Comparison of ENCODE assay signal across 9 cellular contexts in genomic region chr9:38687389-38687842, GRCh38. TPM values are rescaled to one million over a fixed set of nuclear protein-coding genes. Genes with fewer than 3 reads are reported as not detected.
DNase-seq lines count a peak whose midpoint lies in the region; ATAC-seq and TF ChIP-seq lines count a peak whose summit lies in the region.
"Had no signal": no experiment of that assay in that cellular context is flagged by ENCODE, and none has a peak within 500 bp of the region (broad histone marks: within the 10 kb centered on the region; RNA-seq: fewer than 3 reads in every experiment).

No MANE protein-coding gene starts in this region.

- TF ChIP-seq CTCF in RWPE1 (conservative IDR thresholded peaks at IDR 0.05; ENCODE audit: low read depth) (no peak), tibial nerve (IDR thresholded peaks at IDR 0.05) (no peak), brain microvascular endothelial cell (IDR thresholded peaks at IDR 0.05; ENCODE audit: low read depth, low read length, missing control alignments) (no peak)

- POLR2A ChIA-PET in RWPE1 (lab: Yijun Ruan, JAX; ENCODE audit: low non-redundant PET), result no interaction called here

- 31 to 41% methylated on average over 21 of the region's 21 CpGs for WGBS in tibial nerve, 2 donors

- in situ Hi-C loops in brain microvascular endothelial cell (cut with HindIII; ENCODE audit: low pct_ligation_motif_present, low sequenced_read_pairs), result no loop called here

- peak; percentile 84 for ATAC-seq in GM19438 (IDR thresholded peaks at IDR 0.05; ENCODE audit: low read depth, unreplicated experiment)

- H3K9me3 ChIP-seq in mucosa of rectum (ENCODE audit: control insufficient read depth in 2 of 2, low read length in 2 of 2) (no peaks in the 10 kb centered on the region), tibial nerve (no peaks in the 10 kb centered on the region)

- H3K27ac ChIP-seq in RWPE1, result peak overlapping the region; percentile 49
- H3K27ac ChIP-seq in cingulate gyrus (ENCODE audit: low read depth, low read length), result peak overlapping the region; percentile 76
- peak overlapping the region; percentile 21 to 22 for H3K27ac ChIP-seq in mucosa of rectum (ENCODE audit: low read depth in 2 of 2, low read length in 2 of 2)
- peak overlapping the region; percentile 57 to 92 (median 80) for H3K27ac ChIP-seq in tibial nerve
- no peak overlapping the region for H3K27ac ChIP-seq in brain microvascular endothelial cell
- H3K27ac ChIP-seq: KMS-11 had no signal

- peak overlapping the region in 1 of 2 donors; percentile 52 for H3K9ac ChIP-seq in mucosa of rectum (ENCODE audit: low read depth in 1 of 2, low read length in 2 of 2)
- H3K9ac ChIP-seq: KMS-11 had no signal

- peak overlapping the region; percentile 59 to 69 for H3K4me3 ChIP-seq in mucosa of rectum (ENCODE audit: low read length in 2 of 2)
- H3K4me3 ChIP-seq in tibial nerve, result peak overlapping the region in 1 of 4 donors; percentile 8
- H3K4me3 ChIP-seq in brain microvascular endothelial cell (ENCODE audit: low read depth, low read length), result no peak overlapping the region

- TF ChIP-seq POLR2A in tibial nerve (IDR thresholded peaks at IDR 0.05), result no peak

- peaks cover 5 to 10% of the 10 kb centered on the region in 2 donors for H3K4me1 ChIP-seq in mucosa of rectum (ENCODE audit: control insufficient read depth in 2 of 2, insufficient read depth in 2 of 2, low read length in 2 of 2)
- peaks cover 0 to 56% (median 15%) of the 10 kb centered on the region in 4 donors for H3K4me1 ChIP-seq in tibial nerve

- H3K36me3 ChIP-seq in mucosa of rectum (ENCODE audit: control insufficient read depth in 2 of 2, insufficient read depth in 2 of 2, low read length in 2 of 2), result no peaks in the 10 kb centered on the region
- H3K36me3 ChIP-seq in tibial nerve, result no peaks in the 10 kb centered on the region
- H3K36me3 ChIP-seq in brain microvascular endothelial cell (replicated peaks), result no peaks in the 10 kb centered on the region

- H3K27me3 ChIP-seq in mucosa of rectum (ENCODE audit: control insufficient read depth in 2 of 2, insufficient read depth in 2 of 2, low read length in 2 of 2) (peaks cover 0 to 2% of the 10 kb centered on the region in 2 donors), tibial nerve (no peaks in the 10 kb centered on the region), brain microvascular endothelial cell (replicated peaks) (no peaks in the 10 kb centered on the region)

- no peak for TF ChIP-seq EP300 in tibial nerve (IDR thresholded peaks at IDR 0.05)

- CTCF ChIA-PET in RWPE1 (lab: Yijun Ruan, JAX), result interaction anchor here (1.4 kb wide), 1 partner anchor 67 kb away, joined by 4 read pairs; the partner anchor contains the start of gene ANKRD18A

- DNase-seq in RWPE1 (ENCODE audit: low spot score) (peak; percentile 85), tibial nerve (ENCODE audit: low spot score in 2 of 2) (no peak), GM19240 (ENCODE audit: insufficient read length, low spot score) (no peak), DMS114 treated with DMSO at 0.1 percent for 48 hours (lab: John Stamatoyannopoulos, UW; ENCODE audit: unreplicated experiment) (no peak), brain microvascular endothelial cell (no peak)

RNA-seq across cellular contexts. Expression of gene FAM240B, which starts 32.5 kb away (rescaled TPM):
- not detected for total RNA-seq in tibial nerve
